Comparison of ENCODE assay signal across 33 cellular contexts in the genomic region with DNA sequence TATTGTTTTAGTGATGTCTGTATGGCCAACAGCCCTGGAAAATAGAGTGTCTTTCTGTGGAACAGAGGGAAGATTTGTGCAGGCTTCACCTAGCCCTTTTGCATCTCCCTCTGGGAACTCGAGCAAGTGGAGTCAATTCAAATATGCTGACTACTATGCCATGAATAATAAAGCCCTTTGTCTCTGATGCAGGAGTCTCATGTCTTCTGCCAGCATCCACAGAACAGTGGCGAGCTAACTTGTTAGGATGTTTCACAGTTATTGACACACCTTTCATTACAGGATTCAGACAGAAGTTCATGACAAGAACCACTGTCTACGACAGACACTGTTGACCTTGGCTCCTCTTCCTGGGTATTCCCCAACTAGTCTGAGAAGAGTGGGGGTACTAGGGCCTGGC. TPM values are rescaled to one million over a fixed set of nuclear protein-coding genes. Genes with fewer than 3 reads are reported as not detected.
"Had no signal": no experiment of that assay in that cellular context is flagged by ENCODE, and none has a peak within 500 bp of the region (broad histone marks: within the 10 kb centered on the region; RNA-seq: fewer than 3 reads in every experiment).

No MANE protein-coding gene starts in this region.

- ATAC-seq: naive thymus-derived CD8-positive, alpha-beta T cell; right lobe of liver; stimulated activated memory B cell treated with anti-CD40 and anti-IgM and Interleukin-4, amounts not matched to agents 10 μg/mL and 1 μg/mL and 100 μg/mL, for 72 hours; stimulated activated naive CD8-positive, alpha-beta T cell treated with anti-CD3 and anti-CD28 coated beads, Interleukin-15, amount 100 ng/mL, for 72 hours had no signal

- H3K27ac ChIP-seq: hepatocyte, left ventricle myocardium inferior, neutrophil, parathyroid adenoma, right atrium auricular region, right lobe of liver, testis, thyroid gland, transverse colon, upper lobe of left lung, vagina had no signal

- H3K9ac ChIP-seq: parathyroid adenoma had no signal

- H3K27me3 ChIP-seq: hepatocyte, neutrophil, right atrium auricular region, right lobe of liver, testis, thyroid gland, transverse colon, upper lobe of left lung, vagina had no signal

- H3K4me2 ChIP-seq: hepatocyte, smooth muscle cell had no signal

- H3K36me3 ChIP-seq: left ventricle myocardium inferior, neutrophil, right atrium auricular region, right lobe of liver, thyroid gland, transverse colon, upper lobe of left lung, vagina had no signal

- H2AFZ ChIP-seq: hepatocyte, parathyroid adenoma had no signal

- H3K4me1 ChIP-seq: left ventricle myocardium inferior, parathyroid adenoma, right atrium auricular region, right lobe of liver, testis, thyroid gland, transverse colon, upper lobe of left lung, vagina had no signal

- H3K4me3 ChIP-seq: hepatocyte, left ventricle myocardium inferior, lung, right atrium auricular region, right lobe of liver, smooth muscle cell, testis, thyroid gland, transverse colon, upper lobe of left lung, vagina had no signal

- DNase-seq: islet precursor cell; left ventricle myocardium inferior; mesenchymal stem cell; naive thymus-derived CD8-positive, alpha-beta T cell; occipital lobe; right lobe of liver; stimulated activated CD4-positive, alpha-beta T cell treated with anti-CD3 and anti-CD28 coated beads, Interleukin-1b, Interleukin-23, amount 100 ng/mL, for 48 hours; stimulated activated CD4-positive, alpha-beta T cell treated with anti-CD3 and anti-CD28 coated beads, Interleukin-2, amount 100 ng/mL, for 48 hours; stimulated activated CD4-positive, alpha-beta T cell treated with anti-CD3 and anti-CD28 coated beads, Interleukin-4, amount 100 ng/mL, for 4 hours; stimulated activated CD8-positive, alpha-beta memory T cell treated with anti-CD3 and anti-CD28 coated beads, Interleukin-4, amount 100 ng/mL, for 48 hours; stimulated activated naive CD4-positive, alpha-beta T cell treated with Interleukin-2 at 50 U/mL for 16 hours; stimulated activated naive CD8-positive, alpha-beta T cell treated with anti-CD3 and anti-CD28 coated beads, Interleukin-15, amount 100 ng/mL, for 72 hours; testis; thyroid gland; transverse colon; upper lobe of left lung had no signal

- H3K9me3 ChIP-seq: left ventricle myocardium inferior, neutrophil, right atrium auricular region, right lobe of liver, testis, thyroid gland, transverse colon, upper lobe of left lung, vagina had no signal

RNA-seq across cellular contexts. Expression of gene CCDC54, which starts 15.6 kb away (rescaled TPM):
- total RNA-seq: hepatocyte; kidney epithelial cell; left ventricle myocardium inferior; lower leg skin; lung; mucosa of gallbladder; naive thymus-derived CD8-positive, alpha-beta T cell; neural crest cell; osteocyte; progenitor cell of endocrine pancreas; pulmonary artery endothelial cell; right atrium auricular region; right lobe of liver; skeletal muscle tissue; smooth muscle cell; transverse colon; upper lobe of left lung; urinary bladder; vagina had no signal
- polyA plus RNA-seq: lung; naive thymus-derived CD8-positive, alpha-beta T cell; urinary bladder had no signal
